26 cellular contexts compared by ENCODE assay signal in the genomic region with DNA sequence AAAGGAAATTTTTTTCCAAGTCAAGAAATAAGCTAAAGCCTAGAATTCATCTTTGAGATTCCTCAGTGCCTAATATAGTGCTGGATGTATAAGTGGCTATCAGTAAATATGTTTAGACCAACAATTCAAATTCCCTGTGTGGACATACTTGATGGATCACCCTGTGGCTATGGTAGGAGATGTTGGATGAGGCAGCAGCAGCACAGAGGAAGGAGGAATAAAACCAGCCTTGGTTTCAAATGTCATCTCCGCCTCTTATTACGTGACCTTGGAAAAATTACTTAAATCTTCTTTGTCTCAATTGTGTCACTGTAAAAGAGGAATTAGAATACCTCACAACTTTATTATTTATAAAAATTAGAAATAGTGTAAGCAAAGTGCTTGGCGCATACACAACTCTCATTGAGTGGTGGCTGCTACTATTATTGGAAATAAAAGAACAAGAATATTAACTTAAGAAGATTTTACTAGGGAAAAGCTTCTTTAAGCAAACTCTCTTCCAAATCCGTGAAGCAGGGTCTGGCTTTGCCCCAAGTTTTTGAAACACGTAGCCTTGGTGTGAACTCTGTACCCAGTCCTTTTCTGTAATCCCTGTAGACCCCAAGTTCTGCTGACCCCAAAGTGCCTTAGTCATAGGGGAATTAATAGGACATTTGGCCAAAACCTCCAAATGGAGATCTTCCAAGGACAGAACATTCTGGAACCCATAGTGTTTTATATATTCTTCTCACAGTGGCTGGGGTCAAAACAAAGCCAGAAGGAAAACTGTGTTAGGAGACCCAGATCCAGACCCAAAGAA.
DNase-seq lines count a peak whose midpoint lies in the region; FAIRE-seq and TF ChIP-seq lines count a peak whose summit lies in the region.
"Had no signal": no experiment of that assay in that cellular context is flagged by ENCODE, and none has a peak within 500 bp of the region (broad histone marks: within the 10 kb centered on the region; RNA-seq: fewer than 3 reads in every experiment).

No MANE protein-coding gene starts in this region.

- no peak overlapping the region for H3K4me3 ChIP-seq in esophagus squamous epithelium
- H3K4me3 ChIP-seq in stomach: no peak overlapping the region
- H3K4me3 ChIP-seq: GM12878, SK-N-MC had no signal

- DNase-seq in H54 (ENCODE audit: insufficient read length, low spot score) (no peak), esophagus squamous epithelium (lab: John Stamatoyannopoulos, UW) (no peak), stomach (no peak), COLO668 (lab: John Stamatoyannopoulos, UW; ENCODE audit: unreplicated experiment) (no peak), NCI-H2081 treated with DMSO at 0.1 percent for 48 hours (lab: John Stamatoyannopoulos, UW) (no peak), D341Med (ENCODE audit: low spot score) (no peak), T-helper 1 cell (no peak)
- DNase-seq: activated CD4-positive, CD25-positive, alpha-beta regulatory T cell treated with anti-CD3 and anti-CD28 coated beads, Interleukin-2, amount 50 U/mL, for 72 hours; activated CD8-positive, alpha-beta T cell treated with anti-CD3 and anti-CD28 coated beads, Interleukin-2, amount 10 ng/mL, durations not matched to agents 7 days and 5 days; activated T-cell treated with anti-CD3 and anti-CD28 coated beads for 4 hours; CD4-positive, CD25-positive, alpha-beta regulatory T cell; DMS 273 treated with DMSO at 0.1 percent for 48 hours; EL; KG1; MM.1S; naive B cell; NCI-H1436; NCI-H2107; NCI-H446 treated with DMSO at 0.1 percent for 48 hours; stimulated activated CD4-positive, alpha-beta T cell treated with anti-CD3 and anti-CD28 coated beads, Interleukin-12 subunit alpha, Interleukin-12 subunit beta, amount 100 ng/mL, for 4 hours; stimulated activated CD4-positive, alpha-beta T cell treated with anti-CD3 and anti-CD28 coated beads, Interleukin-4, amount 100 ng/mL, for 1 hour had no signal

- FAIRE-seq in H54 (lab: Jason Lieb, UNC): peak; percentile 62
- FAIRE-seq: A204.1, GM12878 had no signal

- H3K27ac ChIP-seq in esophagus squamous epithelium (peak overlapping the region in 3 of 4 donors; percentile 59 to 72 (median 59)), layer of hippocampus (ENCODE audit: low read depth, low read length) (peak overlapping the region; percentile 23), stomach (peak overlapping the region in 4 of 5 donors; percentile 35 to 65 (median 50))
- H3K27ac ChIP-seq: RWPE1, SK-N-MC had no signal

- TF ChIP-seq CTCF in esophagus squamous epithelium (IDR thresholded peaks at IDR 0.05): no peak
- TF ChIP-seq CTCF in stomach (IDR thresholded peaks at IDR 0.05): no peak

- intact Hi-C loops in esophagus squamous epithelium (cut with DNase I): no loop called here
- intact Hi-C loops in stomach (cut with DNase I; ENCODE audit: low total_unique reads): no loop called here

- TF ChIP-seq POLR2A in H54 (IDR thresholded peaks at IDR 0.05; ENCODE audit: low read depth, low read length) (no peak), esophagus squamous epithelium (IDR thresholded peaks at IDR 0.05) (no peak), stomach (IDR thresholded peaks at IDR 0.05) (no peak)

- TF ChIP-seq EP300 in stomach (IDR thresholded peaks at IDR 0.05): no peak

- H3K36me3 ChIP-seq in esophagus squamous epithelium (no peaks in the 10 kb centered on the region), stomach (no peaks in the 10 kb centered on the region)

- H3K4me1 ChIP-seq in esophagus squamous epithelium (peaks cover 0 to 35% (median 9%) of the 10 kb centered on the region in 3 donors), stomach (no peaks in the 10 kb centered on the region)

- H3K27me3 ChIP-seq in esophagus squamous epithelium (no peaks in the 10 kb centered on the region), layer of hippocampus (ENCODE audit: control insufficient read depth, insufficient read depth, low read length) (no peaks in the 10 kb centered on the region), stomach (no peaks in the 10 kb centered on the region)

- WGBS in esophagus squamous epithelium, 2 donors: 67 to 87% methylated on average over 5 of the region's 5 CpGs
- WGBS in stomach, 5 donors: 63 to 83% (median 75%) methylated on average over 5 of the region's 5 CpGs

- H3K9me3 ChIP-seq in esophagus squamous epithelium (no peaks in the 10 kb centered on the region), stomach (no peaks in the 10 kb centered on the region)
